In genomic region chr1:231656741-231657140, GRCh38 we compare ENCODE assay signal across 28 cellular contexts.
"Had no signal": no experiment of that assay in that cellular context is flagged by ENCODE, and none has a peak within 500 bp of the region (broad histone marks: within the 10 kb centered on the region; RNA-seq: fewer than 3 reads in every experiment).

No MANE protein-coding gene starts in this region.

- H2AFZ ChIP-seq: hepatocyte had no signal

- H3K27ac Mint-ChIP-seq: dendritic cell treated with granulocyte-macrophage colony-stimulating factor and Interleukin-4, amounts not matched to agents 40 ng/mL and 50 ng/mL, for 4 days; effector memory CD8-positive, alpha-beta T cell; endodermal cell had no signal

- H3K4me3 Mint-ChIP-seq: dendritic cell treated with granulocyte-macrophage colony-stimulating factor and Interleukin-4, amounts not matched to agents 40 ng/mL and 50 ng/mL, for 4 days; effector memory CD8-positive, alpha-beta T cell; endodermal cell had no signal

- H3K79me2 ChIP-seq: hepatocyte had no signal

- ATAC-seq: effector memory CD8-positive, alpha-beta T cell; esophagus mucosa; foreskin keratinocyte; gastrocnemius medialis; gastroesophageal sphincter; heart left ventricle; heart right ventricle had no signal

- H3K4me2 ChIP-seq: hepatocyte had no signal

- H3K36me3 ChIP-seq: colonic mucosa, esophagus muscularis mucosa, esophagus squamous epithelium, gastrocnemius medialis, gastroesophageal sphincter, heart left ventricle, heart right ventricle had no signal

- H3K9me3 ChIP-seq: colonic mucosa, esophagus squamous epithelium, gastrocnemius medialis had no signal

- H3K27me3 Mint-ChIP-seq: dendritic cell treated with granulocyte-macrophage colony-stimulating factor and Interleukin-4, amounts not matched to agents 40 ng/mL and 50 ng/mL, for 4 days had no signal

- H3K27ac ChIP-seq: colonic mucosa, coronary artery, dorsolateral prefrontal cortex, epithelial cell of prostate, esophagus muscularis mucosa, esophagus squamous epithelium, foreskin keratinocyte, gastrocnemius medialis, gastroesophageal sphincter, heart left ventricle, heart right ventricle, hepatocyte had no signal

- FAIRE-seq: endothelial cell of umbilical vein, frontal cortex had no signal

- H3K27me3 ChIP-seq: colonic mucosa, dorsolateral prefrontal cortex, esophagus muscularis mucosa, esophagus squamous epithelium, foreskin keratinocyte, gastrocnemius medialis, heart left ventricle, heart right ventricle, hepatocyte had no signal

- H3K4me3 ChIP-seq: colonic mucosa, coronary artery, dorsolateral prefrontal cortex, esophagus muscularis mucosa, esophagus squamous epithelium, gastrocnemius medialis, gastroesophageal sphincter, heart left ventricle, heart right ventricle, hepatocyte had no signal

- H3K4me1 ChIP-seq: colonic mucosa, esophagus muscularis mucosa, foreskin keratinocyte, gastrocnemius medialis, gastroesophageal sphincter had no signal

- DNase-seq: colonic mucosa; cortex of kidney; dermis blood vessel endothelial cell; dorsolateral prefrontal cortex; effector CD4-positive, alpha-beta T cell; effector CD8-positive, alpha-beta T cell; effector memory CD4-positive, alpha-beta T cell; effector memory CD8-positive, alpha-beta T cell; endodermal cell; erythroblast; esophagus squamous epithelium; foreskin fibroblast; foreskin keratinocyte; foreskin melanocyte; gastrocnemius medialis; glutamatergic neuron; head of caudate nucleus; heart left ventricle; heart right ventricle had no signal
